9 cellular contexts compared by ENCODE assay signal in the genomic region with DNA sequence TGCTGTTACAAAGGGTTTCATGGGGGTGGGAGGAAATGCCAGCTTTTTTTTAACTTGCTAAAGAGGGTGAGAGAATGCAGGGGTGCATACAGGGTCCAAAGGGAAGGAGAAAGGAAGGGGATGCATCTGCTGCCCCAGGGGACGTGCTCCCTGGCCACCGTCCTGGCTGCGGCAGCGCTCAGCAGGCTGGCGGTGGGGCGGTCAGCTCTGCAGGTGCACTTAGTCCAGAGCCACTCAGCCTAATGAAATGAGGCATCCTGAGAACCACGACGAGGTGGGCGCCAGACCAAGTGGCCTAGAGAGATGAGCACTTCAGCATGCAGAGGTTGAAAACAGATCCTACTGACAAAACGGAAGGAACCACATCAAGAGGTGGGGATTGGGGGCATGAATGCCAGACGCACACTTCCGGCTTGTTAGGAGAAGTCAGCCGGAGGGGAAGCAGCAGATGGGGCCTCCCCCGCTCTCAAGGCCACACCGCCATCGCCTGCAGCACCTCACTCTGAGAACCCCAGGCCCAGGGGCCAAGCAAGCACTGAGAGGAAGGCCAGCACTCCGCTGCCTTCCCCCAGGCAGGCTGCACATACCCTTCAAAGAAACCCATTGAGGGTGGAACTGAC.
DNase-seq lines count a peak whose midpoint lies in the region; ATAC-seq and TF ChIP-seq lines count a peak whose summit lies in the region.
"Had no signal": no experiment of that assay in that cellular context is flagged by ENCODE, and none has a peak within 500 bp of the region (broad histone marks: within the 10 kb centered on the region; RNA-seq: fewer than 3 reads in every experiment).

No MANE protein-coding gene starts in this region.

- no peak for TF ChIP-seq CTCF in spleen (IDR thresholded peaks at IDR 0.05 in 8 of 11, conservative IDR thresholded peaks at IDR 0.05 in 3 of 11)

- no peak for TF ChIP-seq POLR2A in spleen (IDR thresholded peaks at IDR 0.05)

- WGBS in spleen, 5 donors: 33 to 50% (median 39%) methylated on average over 17 of the region's 17 CpGs

- intact Hi-C loops in spleen (cut with DNase I; ENCODE audit: low total_unique reads): no loop called here

- peaks cover 13% of the 10 kb centered on the region for H3K36me3 Mint-ChIP-seq in activated T-cell treated with anti-CD3 and anti-CD28 coated beads, Interleukin-2, amount 50 U/mL, for 4 hours (ENCODE audit: insufficient read depth)

- H3K36me3 ChIP-seq in spleen: peaks cover 0 to 56% (median 11%) of the 10 kb centered on the region in 6 donors

- H3K9me3 Mint-ChIP-seq in activated T-cell treated with anti-CD3 and anti-CD28 coated beads, Interleukin-2, amount 50 U/mL, for 4 hours: no peaks in the 10 kb centered on the region

- peak; percentile 67 for ATAC-seq in HG02678 (IDR thresholded peaks at IDR 0.05; ENCODE audit: unreplicated experiment)
- ATAC-seq in activated T-cell treated with anti-CD3 and anti-CD28 coated beads, Interleukin-2, amount 50 U/mL, for 4 hours: peak; percentile 84
- no peak for ATAC-seq in HG03469 (IDR thresholded peaks at IDR 0.05; ENCODE audit: unreplicated experiment)
- ATAC-seq: heart left ventricle had no signal

- no peaks in the 10 kb centered on the region for H3K27me3 Mint-ChIP-seq in activated T-cell treated with anti-CD3 and anti-CD28 coated beads, Interleukin-2, amount 50 U/mL, for 4 hours (ENCODE audit: low read depth)

- DNase-seq in DMS79 (lab: John Stamatoyannopoulos, UW) (peak; percentile 55), spleen (peak; percentile 88), DMS 273 (lab: John Stamatoyannopoulos, UW; ENCODE audit: unreplicated experiment) (no peak), MV-4-11 (lab: John Stamatoyannopoulos, UW) (no peak), OCI-M2 (lab: John Stamatoyannopoulos, UW; ENCODE audit: unreplicated experiment) (no peak)
- peak; percentile 23 for DNase-seq in activated T-cell treated with anti-CD3 and anti-CD28 coated beads, Interleukin-2, amount 50 U/mL, for 4 hours
- DNase-seq: heart left ventricle had no signal

- peak overlapping the region in 3 of 8 donors; percentile 44 to 63 (median 44) for H3K27ac ChIP-seq in spleen
- H3K27ac ChIP-seq: heart left ventricle had no signal

- peak overlapping the region; percentile 55 for H3K4me3 Mint-ChIP-seq in activated T-cell treated with anti-CD3 and anti-CD28 coated beads, Interleukin-2, amount 50 U/mL, for 4 hours

- H3K9me3 ChIP-seq in spleen: no peaks in the 10 kb centered on the region
- H3K9me3 ChIP-seq: heart left ventricle had no signal

- H3K4me1 ChIP-seq in spleen: peaks cover 0 to 21% (median 16%) of the 10 kb centered on the region in 6 donors

- peaks cover 9% of the 10 kb centered on the region for H3K4me1 Mint-ChIP-seq in activated T-cell treated with anti-CD3 and anti-CD28 coated beads, Interleukin-2, amount 50 U/mL, for 4 hours (ENCODE audit: low read depth)

- no peaks in the 10 kb centered on the region for H3K27me3 ChIP-seq in spleen (replicated peaks in 1 of 7)
- H3K27me3 ChIP-seq: heart left ventricle had no signal

- peak overlapping the region in 5 of 8 donors; percentile 2 to 63 (median 20) for H3K4me3 ChIP-seq in spleen

Comparison
In these comparisons a context has a peak if more than half of its experiments do, and no peak if none do; other contexts are left out.
1. DNase-seq: peak in DMS79 (single experiment), activated T-cell treated with anti-CD3 and anti-CD28 coated beads, Interleukin-2, amount 50 U/mL, for 4 hours (single experiment) and spleen (single experiment); none in DMS 273 (single experiment), MV-4-11 (single experiment) and OCI-M2 (single experiment).